8 cellular contexts compared by ENCODE assay signal in the genomic region with DNA sequence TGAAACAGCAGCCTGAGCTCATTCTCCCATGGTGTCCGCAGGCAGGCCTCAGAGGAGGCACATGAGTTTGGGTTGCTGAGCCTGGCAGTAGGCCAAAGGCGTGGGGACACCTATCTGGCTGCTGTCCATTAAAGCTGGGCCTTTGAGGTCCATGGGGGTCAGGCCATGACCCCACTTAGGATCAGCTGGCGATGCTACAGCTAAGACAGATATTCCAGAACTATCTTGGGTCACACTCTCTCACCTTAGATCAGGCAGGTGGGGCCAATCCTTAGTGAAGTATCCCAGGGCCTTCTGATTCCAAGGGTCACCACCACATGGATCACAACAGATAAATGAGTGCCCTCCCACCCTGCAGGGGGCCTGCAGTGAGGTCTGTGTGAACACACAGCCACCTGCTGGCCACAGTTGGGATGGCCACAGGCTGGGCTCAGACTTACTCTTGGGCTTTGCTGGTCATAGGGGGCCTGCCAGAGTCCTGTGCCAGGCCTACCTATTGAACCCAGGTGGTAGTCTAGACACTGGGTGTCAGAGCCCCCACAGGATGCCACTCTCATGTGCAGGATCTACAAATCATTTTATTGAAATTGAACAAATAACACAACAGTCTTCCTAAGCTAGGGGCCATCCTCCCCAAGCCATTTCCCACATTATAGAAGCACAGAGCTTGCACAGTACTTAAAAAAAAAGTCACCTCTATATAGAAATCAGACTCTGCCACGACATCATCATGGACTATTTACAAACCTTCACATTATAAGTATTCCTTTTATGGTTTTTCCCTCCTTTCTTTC. TPM values are rescaled to one million over a fixed set of nuclear protein-coding genes. Genes with fewer than 3 reads are reported as not detected.
DNase-seq lines count a peak whose midpoint lies in the region; ATAC-seq lines count a peak whose summit lies in the region.

No MANE protein-coding gene starts in this region.

- H3K27me3 ChIP-seq in CD8-positive, alpha-beta memory T cell (ENCODE audit: insufficient read depth, low read length, poor library complexity, severe bottlenecking), result no peaks in the 10 kb centered on the region
- no peaks in the 10 kb centered on the region for H3K27me3 ChIP-seq in HUES48 (ENCODE audit: control insufficient read depth, insufficient read depth, low read length)

- peaks cover 29 to 50% (median 36%) of the 10 kb centered on the region in 3 donors for H3K4me1 Mint-ChIP-seq in CD8-positive, alpha-beta memory T cell
- H3K4me1 Mint-ChIP-seq in activated naive CD8-positive, alpha-beta T cell treated with anti-CD3 and anti-CD28 coated beads for 36 hours, result peaks cover 37% of the 10 kb centered on the region

- no peaks in the 10 kb centered on the region for H3K9me3 Mint-ChIP-seq in CD8-positive, alpha-beta memory T cell
- H3K9me3 Mint-ChIP-seq in activated naive CD8-positive, alpha-beta T cell treated with anti-CD3 and anti-CD28 coated beads for 36 hours, result no peaks in the 10 kb centered on the region

- peak overlapping the region; percentile 31 to 89 (median 64) for H3K27ac Mint-ChIP-seq in CD8-positive, alpha-beta memory T cell
- H3K27ac Mint-ChIP-seq in activated naive CD8-positive, alpha-beta T cell treated with anti-CD3 and anti-CD28 coated beads for 36 hours, result no peak overlapping the region

- intact Hi-C loops in posterior vena cava (cut with DNase I), result no loop called here

- H3K36me3 ChIP-seq in CD8-positive, alpha-beta memory T cell (ENCODE audit: insufficient read depth, low read length), result peaks cover 6% of the 10 kb centered on the region
- H3K36me3 ChIP-seq in HUES48 (ENCODE audit: control insufficient read depth, insufficient read depth, low read length), result peaks cover 22% of the 10 kb centered on the region

- CTCF ChIA-PET in CD8-positive, alpha-beta memory T cell (lab: Charles Lee), result interaction anchor here (0.8 to 3.3 kb wide), 18 partner anchors 8 to 130 kb away, joined by 3 to 22 read pairs (median 4); a partner anchor contains a TSS

- peaks cover 35% of the 10 kb centered on the region for H3K4me1 ChIP-seq in CD8-positive, alpha-beta memory T cell (ENCODE audit: insufficient read depth, low read length)
- peaks cover 19% of the 10 kb centered on the region for H3K4me1 ChIP-seq in HUES48 (ENCODE audit: control insufficient read depth, insufficient read depth, low read length)

- no peak overlapping the region for H3K27ac ChIP-seq in CD8-positive, alpha-beta memory T cell (ENCODE audit: low read depth, low read length)
- peak overlapping the region; percentile 9 for H3K27ac ChIP-seq in HUES48 (ENCODE audit: low read depth, low read length)

- DNase-seq in CD8-positive, alpha-beta memory T cell, result peak; percentile 39 to 75 (median 50)
- DNase-seq in SK-N-DZ (ENCODE audit: low spot score) (peak; percentile 71), glomerular visceral epithelial cell (ENCODE audit: extremely low spot score) (peak; percentile 68), posterior vena cava (ENCODE audit: low spot score) (peak; percentile 89)
- DNase-seq in activated naive CD8-positive, alpha-beta T cell treated with anti-CD3 and anti-CD28 coated beads for 36 hours, result peak; percentile 72

- peaks cover 0 to 30% (median 0%) of the 10 kb centered on the region in 3 donors for H3K36me3 Mint-ChIP-seq in CD8-positive, alpha-beta memory T cell
- H3K36me3 Mint-ChIP-seq in activated naive CD8-positive, alpha-beta T cell treated with anti-CD3 and anti-CD28 coated beads for 36 hours, result peaks cover 4% of the 10 kb centered on the region

- POLR2A ChIA-PET in CD8-positive, alpha-beta memory T cell (lab: Charles Lee), result interaction anchor here (2.0 kb wide), 1 partner anchor 13 kb away, joined by 6 read pairs; no protein-coding TSS in a partner anchor

- ATAC-seq in HG03108 (IDR thresholded peaks at IDR 0.05; ENCODE audit: unreplicated experiment), result no peak
- ATAC-seq in HG03175 (IDR thresholded peaks at IDR 0.05; ENCODE audit: unreplicated experiment), result no peak

- peak overlapping the region in 2 of 7 donors; percentile 5 to 85 for H3K4me3 Mint-ChIP-seq in CD8-positive, alpha-beta memory T cell
- H3K4me3 Mint-ChIP-seq in activated naive CD8-positive, alpha-beta T cell treated with anti-CD3 and anti-CD28 coated beads for 36 hours, result no peak overlapping the region

- H3K9ac ChIP-seq in HUES48 (ENCODE audit: low read depth, low read length), result no peak overlapping the region

- H3K9me3 ChIP-seq in CD8-positive, alpha-beta memory T cell (ENCODE audit: low read length), result no peaks in the 10 kb centered on the region
- no peaks in the 10 kb centered on the region for H3K9me3 ChIP-seq in HUES48 (ENCODE audit: control insufficient read depth, insufficient read depth, low read length)

- peaks cover 0 to 1% of the 10 kb centered on the region in 2 donors for H3K27me3 Mint-ChIP-seq in CD8-positive, alpha-beta memory T cell
- H3K27me3 Mint-ChIP-seq in activated naive CD8-positive, alpha-beta T cell treated with anti-CD3 and anti-CD28 coated beads for 36 hours, result no peaks in the 10 kb centered on the region

- no peak overlapping the region for H3K4me3 ChIP-seq in CD8-positive, alpha-beta memory T cell (ENCODE audit: low read length)
- H3K4me3 ChIP-seq in HUES48 (ENCODE audit: low read depth, low read length), result no peak overlapping the region

RNA-seq across cellular contexts. Expression of a gene that starts 2.0 kb away (rescaled TPM):
- total RNA-seq in CD8-positive, alpha-beta memory T cell, result 10 to 100 TPM; 13.7 to 13.9 TPM
- polyA plus RNA-seq in CD8-positive, alpha-beta memory T cell, result 10.8 TPM
- polyA plus RNA-seq in SK-N-DZ (2014; cell fraction: cytosol; rRNA removed), result 114 and 123 TPM in 2 replicates
- 74.9 and 103 TPM in 2 replicates for polyA plus RNA-seq in SK-N-DZ (2014; cell fraction: nucleus; rRNA removed)
- total RNA-seq in activated naive CD8-positive, alpha-beta T cell treated with anti-CD3 and anti-CD28 coated beads for 36 hours, result 1 to 10 TPM; 6.5 to 6.8 TPM
- total RNA-seq in posterior vena cava, result 100 to 1,000 TPM in 1 of 2 donors, 10 to 100 TPM in 1; 95.2 to 130 TPM

RNA-seq across cellular contexts. Expression of a gene that starts 3.5 kb away (rescaled TPM):
- total RNA-seq in CD8-positive, alpha-beta memory T cell, result 10 to 100 TPM; 31.4 to 36.6 TPM
- 52.9 TPM for polyA plus RNA-seq in CD8-positive, alpha-beta memory T cell
- 40.3 and 52.8 TPM in 2 replicates for polyA plus RNA-seq in SK-N-DZ (2014; cell fraction: cytosol; rRNA removed)
- 15.3 and 33.3 TPM in 2 replicates for polyA plus RNA-seq in SK-N-DZ (2014; cell fraction: nucleus; rRNA removed)
- total RNA-seq in activated naive CD8-positive, alpha-beta T cell treated with anti-CD3 and anti-CD28 coated beads for 36 hours, result 10 to 100 TPM; 26.8 to 29.1 TPM
- total RNA-seq in posterior vena cava, result 10 to 100 TPM; 19.1 to 22.4 TPM

RNA-seq across cellular contexts. Expression of a gene that starts 16.1 kb away (rescaled TPM):
- total RNA-seq in CD8-positive, alpha-beta memory T cell, result 10 to 100 TPM; 70.8 to 71.9 TPM
- polyA plus RNA-seq in CD8-positive, alpha-beta memory T cell, result 152 TPM
- 27.8 and 29.4 TPM in 2 replicates for polyA plus RNA-seq in SK-N-DZ (2014; cell fraction: cytosol; rRNA removed)
- polyA plus RNA-seq in SK-N-DZ (2014; cell fraction: nucleus; rRNA removed), result 30.0 and 30.9 TPM in 2 replicates
- 10 to 100 TPM; 51.7 to 53.7 TPM for total RNA-seq in activated naive CD8-positive, alpha-beta T cell treated with anti-CD3 and anti-CD28 coated beads for 36 hours
- 10 to 100 TPM; 31.3 to 40.3 TPM for total RNA-seq in posterior vena cava

RNA-seq across cellular contexts. Expression of a gene that starts 21.0 kb away (rescaled TPM):
- 1 to 10 TPM in 1 of 2 experiments, under 1 TPM in 1; 0.97 to 1.3 TPM for total RNA-seq in CD8-positive, alpha-beta memory T cell
- polyA plus RNA-seq in CD8-positive, alpha-beta memory T cell, result 1.1 TPM
- polyA plus RNA-seq in SK-N-DZ (2014; cell fraction: cytosol; rRNA removed), result 0.66 and 1.2 TPM in 2 replicates
- polyA plus RNA-seq in SK-N-DZ (2014; cell fraction: nucleus; rRNA removed), result 5.2 and 7.3 TPM in 2 replicates
- under 1 TPM; 0.39 to 0.74 TPM for total RNA-seq in activated naive CD8-positive, alpha-beta T cell treated with anti-CD3 and anti-CD28 coated beads for 36 hours
- under 1 TPM; 0.23 to 0.24 TPM for total RNA-seq in posterior vena cava

RNA-seq across cellular contexts. Expression of a gene that starts 21.2 kb away (rescaled TPM):
- under 1 TPM in 1 of 2 experiments, not detected in 1; 0.13 TPM for total RNA-seq in CD8-positive, alpha-beta memory T cell
- 0.81 TPM for polyA plus RNA-seq in CD8-positive, alpha-beta memory T cell
- 1.9 and 4.8 TPM in 2 replicates for polyA plus RNA-seq in SK-N-DZ (2014; cell fraction: cytosol; rRNA removed)
- 2.0 and 2.5 TPM in 2 replicates for polyA plus RNA-seq in SK-N-DZ (2014; cell fraction: nucleus; rRNA removed)
- under 1 TPM in 1 of 2 experiments, not detected in 1; 0.35 TPM for total RNA-seq in activated naive CD8-positive, alpha-beta T cell treated with anti-CD3 and anti-CD28 coated beads for 36 hours
- total RNA-seq in posterior vena cava, result 10 to 100 TPM; 10.6 to 11.7 TPM

Comparison
In these comparisons a context has a peak if more than half of its experiments do, and no peak if none do; other contexts are left out.
1. RNA of a gene that starts 2.0 kb away (total RNA-seq): 95.2 to 130 TPM in posterior vena cava; 13.7 to 13.9 TPM in CD8-positive, alpha-beta memory T cell and 6.5 to 6.8 TPM in activated naive CD8-positive, alpha-beta T cell treated with anti-CD3 and anti-CD28 coated beads for 36 hours; every median in the first group is over 4 times any median in the second.
2. Peak in every context shown above with its lines, with median percentiles within 50 percentile points of each other: DNase-seq.